In the genomic region with DNA sequence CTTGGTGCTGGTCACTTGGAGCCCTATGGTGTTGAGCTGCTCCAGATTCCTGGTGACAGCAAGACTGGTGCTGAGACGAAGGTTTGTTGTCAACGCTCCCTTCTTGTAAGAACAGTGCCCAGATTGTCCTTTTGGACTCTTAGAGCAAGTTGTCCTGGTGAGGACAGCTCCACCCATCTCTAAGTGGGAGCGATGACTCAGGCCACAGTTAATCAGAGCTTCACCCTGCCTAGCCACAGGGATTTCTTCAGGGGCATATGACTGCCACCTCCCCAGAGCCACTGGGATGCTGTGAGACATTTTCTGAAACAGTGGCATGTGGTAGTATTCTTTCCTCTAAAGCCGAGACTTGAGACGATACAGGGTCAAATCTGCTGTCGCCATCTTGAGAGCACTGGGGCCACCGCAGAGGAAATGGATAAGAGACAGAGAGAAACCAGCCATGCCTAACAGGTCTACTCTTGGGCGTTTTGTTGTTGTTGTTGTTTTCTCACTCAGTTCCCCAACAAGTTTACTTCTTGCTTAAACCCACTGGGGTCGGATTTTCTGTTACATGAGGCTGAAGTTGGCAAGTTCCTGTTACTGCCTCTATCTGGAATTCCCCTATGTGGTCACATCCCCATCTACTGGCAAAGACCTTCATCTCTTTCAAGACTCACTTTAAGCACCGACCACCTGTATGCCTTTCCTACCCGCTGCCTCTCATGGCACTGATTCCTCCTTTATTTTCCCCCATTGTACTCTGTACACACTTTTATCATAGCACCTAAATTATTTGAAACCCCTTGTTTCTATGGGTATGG, we compare ENCODE assay signal across 8 cellular contexts. TPM values are rescaled to one million over a fixed set of nuclear protein-coding genes. Genes with fewer than 3 reads are reported as not detected.
DNase-seq lines count a peak whose midpoint lies in the region; ATAC-seq and TF ChIP-seq lines count a peak whose summit lies in the region.

No MANE protein-coding gene starts in this region.

- no peak overlapping the region for H3K4me3 ChIP-seq in lung

- peaks cover 11% of the 10 kb centered on the region for H3K27me3 Mint-ChIP-seq in activated B cell treated with CpG ODN at 0.5 μM for 24 hours

- peaks cover 0 to 4% of the 10 kb centered on the region in 2 donors for H3K4me1 ChIP-seq in lung (ENCODE audit: control insufficient read depth in 2 of 2, insufficient read depth in 2 of 2, low read length in 2 of 2)

- ATAC-seq in HG03469 (IDR thresholded peaks at IDR 0.05; ENCODE audit: unreplicated experiment), result peak; percentile 42
- ATAC-seq in activated B cell treated with CpG ODN at 0.5 μM for 24 hours (ENCODE audit: low read depth), result peak; percentile 65
- ATAC-seq in lung (ENCODE audit: insufficient read depth, low FRiP score), result peak; percentile 38
- no peak for ATAC-seq in GM18505 (IDR thresholded peaks at IDR 0.05; ENCODE audit: unreplicated experiment)

- no peaks in the 10 kb centered on the region for H3K36me3 Mint-ChIP-seq in activated B cell treated with CpG ODN at 0.5 μM for 24 hours (ENCODE audit: low read depth)

- H3K9me3 Mint-ChIP-seq in activated B cell treated with CpG ODN at 0.5 μM for 24 hours, result no peaks in the 10 kb centered on the region

- H3K27me3 ChIP-seq in lung (ENCODE audit: control insufficient read depth, insufficient read depth), result no peaks in the 10 kb centered on the region

- POLR2A ChIA-PET in activated B cell treated with CpG ODN at 0.5 μM for 24 hours (lab: Charles Lee), result no interaction called here

- H3K27ac Mint-ChIP-seq in activated B cell treated with CpG ODN at 0.5 μM for 24 hours, result no peak overlapping the region

- H3K27ac ChIP-seq in lung (ENCODE audit: low read depth in 1 of 2, low read length in 1 of 2), result no peak overlapping the region

- CTCF ChIA-PET in activated B cell treated with CpG ODN at 0.5 μM for 24 hours (lab: Charles Lee), result no interaction called here

- no peak for TF ChIP-seq CTCF in activated B cell treated with CpG ODN at 0.5 μM for 24 hours (IDR thresholded peaks at IDR 0.05)
- TF ChIP-seq CTCF in lung (IDR thresholded peaks at IDR 0.05; ENCODE audit: control extremely low read depth, extremely low read depth), result no peak

- peaks cover 8% of the 10 kb centered on the region for H3K4me1 Mint-ChIP-seq in activated B cell treated with CpG ODN at 0.5 μM for 24 hours

- H3K4me3 Mint-ChIP-seq in activated B cell treated with CpG ODN at 0.5 μM for 24 hours, result no peak overlapping the region

- H3K36me3 ChIP-seq in lung (ENCODE audit: control insufficient read depth in 2 of 2, insufficient read depth in 2 of 2, low read length in 2 of 2), result no peaks in the 10 kb centered on the region

- TF ChIP-seq POLR2A in GM18505 (IDR thresholded peaks at IDR 0.05; ENCODE audit: borderline replicate concordance, extremely low read depth, insufficient read depth, insufficient read length), result no peak

- DNase-seq in GM03348 (ENCODE audit: low spot score), result peak; percentile 29
- no peak for DNase-seq in activated B cell treated with CpG ODN at 0.5 μM for 24 hours
- DNase-seq in lung (ENCODE audit: low spot score), result no peak
- no peak for DNase-seq in ureter (ENCODE audit: low spot score)
- DNase-seq in putamen (ENCODE audit: low spot score), result no peak
- DNase-seq in activated CD4-positive, alpha-beta T cell treated with anti-CD3 and anti-CD28 coated beads, Interleukin-2, amount 50 U/mL, for 1 hour, result no peak

- 66 to 70% methylated on average over 11 of the region's 11 CpGs for WGBS in lung, 2 donors

- H3K9me3 ChIP-seq in lung (ENCODE audit: control insufficient read depth in 2 of 2, insufficient read depth in 1 of 2, low read length in 1 of 2), result no peaks in the 10 kb centered on the region

- intact Hi-C loops in activated B cell treated with CpG ODN at 0.5 μM for 24 hours (cut with micrococcal nuclease), result loop anchor here (2.0 kb wide), 1 partner anchor 318 kb away; no protein-coding TSS in a partner anchor

RNA-seq across cellular contexts. Expression of a gene that starts 16.0 kb away (rescaled TPM):
- total RNA-seq in activated B cell treated with CpG ODN at 0.5 μM for 24 hours (not detected in 2 replicates), lung (10 to 100 TPM in 1 of 2 donors, 1 to 10 TPM in 1; 2.8 to 32.2 TPM), ureter (14.3 TPM)
- polyA plus RNA-seq in lung, result 10 to 100 TPM; 15.5 to 15.7 TPM

RNA-seq across cellular contexts. Expression of a gene that starts 58.6 kb away (rescaled TPM):
- total RNA-seq in activated B cell treated with CpG ODN at 0.5 μM for 24 hours, result not detected in 2 replicates
- total RNA-seq in lung, result not detected
- not detected for polyA plus RNA-seq in lung
- not detected for total RNA-seq in ureter
